Comparison of ENCODE assay signal across 18 cellular contexts in genomic region chrX:633043-633654, GRCh38. TPM values are rescaled to one million over a fixed set of nuclear protein-coding genes. Genes with fewer than 3 reads are reported as not detected.
A peak's percentile ranks its signal among the peaks of the same experiment; 100 is the strongest.
DNase-seq lines count a peak whose midpoint lies in the region; FAIRE-seq and TF ChIP-seq lines count a peak whose summit lies in the region.
"Had no signal": no experiment of that assay in that cellular context is flagged by ENCODE, and none has a peak within 500 bp of the region (broad histone marks: within the 10 kb centered on the region; RNA-seq: fewer than 3 reads in every experiment).

No MANE protein-coding gene starts in this region.

- H3K18ac ChIP-seq in H1 (ENCODE audit: extremely low read depth, low read length): peak overlapping the region; percentile 71; the same call in 1 of the 2 replicates
- no peak overlapping the region for H3K18ac ChIP-seq in mesenchymal stem cell (ENCODE audit: low read depth in 1 of 2, low read length in 2 of 2)

- no peaks in the 10 kb centered on the region for H3K36me3 Mint-ChIP-seq in activated naive CD4-positive, alpha-beta T cell treated with anti-CD3 and anti-CD28 coated beads for 36 hours (ENCODE audit: low read depth)
- no peaks in the 10 kb centered on the region for H3K36me3 Mint-ChIP-seq in activated naive CD4-positive, alpha-beta T cell treated with anti-CD3 and anti-CD28 coated beads, Interleukin-2, amount 10 ng/mL, durations not matched to agents 7 days and 5 days
- no peaks in the 10 kb centered on the region for H3K36me3 Mint-ChIP-seq in neural progenitor cell

- intact Hi-C loops in activated naive CD4-positive, alpha-beta T cell treated with anti-CD3 and anti-CD28 coated beads for 36 hours (cut with micrococcal nuclease): no loop called here
- intact Hi-C loops in sigmoid colon (cut with DNase I): no loop called here

- H4K91ac ChIP-seq in H1 (replicated peaks; ENCODE audit: insufficient read length, low read length): no peak overlapping the region
- H4K91ac ChIP-seq in mesenchymal stem cell (ENCODE audit: low read length): no peak overlapping the region

- H3F3A ChIP-seq in neural progenitor cell (ENCODE audit: low read depth): peaks cover 25% of the 10 kb centered on the region

- H3K4me3 ChIP-seq in H1 (ENCODE audit: extremely low read depth in 1 of 4, insufficient read depth in 2 of 4, low read depth in 3 of 4, low read length in 4 of 4) (0 out of 8 replicates have a peak overlapping the region, but pooled peaks of 1 of the 4 experiments have one; percentile 38), neural progenitor cell (no peak overlapping the region), sigmoid colon (no peak overlapping the region), mesenchymal stem cell (ENCODE audit: insufficient read depth in 1 of 2, low read depth in 1 of 2, low read length in 2 of 2) (no peak overlapping the region)
- H3K4me3 ChIP-seq: A549, Peyer's patch had no signal

- TF ChIP-seq CTCF in H1 (IDR thresholded peaks at IDR 0.05; ENCODE audit: control extremely low read depth in 1 of 3, insufficient read depth in 1 of 3, low read depth in 1 of 3, low read length in 3 of 3) (no peak), neural progenitor cell (IDR thresholded peaks at IDR 0.05) (no peak), sigmoid colon (IDR thresholded peaks at IDR 0.05) (no peak)

- H3K4me1 Mint-ChIP-seq in activated naive CD4-positive, alpha-beta T cell treated with anti-CD3 and anti-CD28 coated beads for 36 hours (ENCODE audit: low read depth): peaks cover 17% of the 10 kb centered on the region
- H3K4me1 Mint-ChIP-seq in activated naive CD4-positive, alpha-beta T cell treated with anti-CD3 and anti-CD28 coated beads, Interleukin-2, amount 10 ng/mL, durations not matched to agents 7 days and 5 days: no peaks in the 10 kb centered on the region
- peaks cover 5% of the 10 kb centered on the region for H3K4me1 Mint-ChIP-seq in neural progenitor cell

- H3K27ac ChIP-seq in H1 (ENCODE audit: low read depth, low read length) (no peak overlapping the region), neural progenitor cell (no peak overlapping the region), sigmoid colon (no peak overlapping the region), mesenchymal stem cell (ENCODE audit: low read length, poor library complexity, severe bottlenecking) (no peak overlapping the region)
- H3K27ac ChIP-seq: A549, Peyer's patch had no signal

- H2AK5ac ChIP-seq in H1 (ENCODE audit: low read depth, low read length) (0 out of 2 replicates have a peak overlapping the region, but pooled peaks have one; percentile 24), mesenchymal stem cell (ENCODE audit: low read length, severe bottlenecking) (no peak overlapping the region)

- H2BK120ac ChIP-seq in H1 (replicated peaks; ENCODE audit: low read depth, low read length) (no peak overlapping the region), mesenchymal stem cell (ENCODE audit: low read depth, low read length) (no peak overlapping the region)

- no peak overlapping the region for H3K56ac ChIP-seq in H1 (replicated peaks; ENCODE audit: insufficient read length, low read depth, low read length)

- CTCF ChIA-PET in activated naive CD4-positive, alpha-beta T cell treated with anti-CD3 and anti-CD28 coated beads for 36 hours (lab: Charles Lee): no interaction called here
- CTCF ChIA-PET in activated naive CD4-positive, alpha-beta T cell treated with anti-CD3 and anti-CD28 coated beads, Interleukin-2, amount 10 ng/mL, durations not matched to agents 7 days and 5 days (lab: Charles Lee): no interaction called here
- CTCF ChIA-PET in H1 (lab: Charles Lee; ENCODE audit: partially characterized antibody): no interaction called here

- H2BK5ac ChIP-seq in H1 (ENCODE audit: low read depth, low read length) (no peak overlapping the region; the same call in 1 of the 2 replicates), mesenchymal stem cell (ENCODE audit: low read depth, low read length, poor library complexity, severe bottlenecking) (no peak overlapping the region)

- POLR2A ChIA-PET in H1 (lab: Charles Lee; ENCODE audit: partially characterized antibody): no interaction called here

- peaks cover 14 to 38% (median 19%) of the 10 kb centered on the region in 4 experiments for H3K4me1 ChIP-seq in H1 (replicated peaks in 1 of 4; ENCODE audit: control insufficient read depth in 3 of 4, insufficient read depth in 4 of 4, low read length in 3 of 4)
- peaks cover 10% of the 10 kb centered on the region for H3K4me1 ChIP-seq in neural progenitor cell
- H3K4me1 ChIP-seq in sigmoid colon: peaks cover 0 to 4% (median 0%) of the 10 kb centered on the region in 4 donors
- H3K4me1 ChIP-seq in mesenchymal stem cell (ENCODE audit: control insufficient read depth, insufficient read depth, low read depth, low read length): peaks cover 2% of the 10 kb centered on the region
- H3K4me1 ChIP-seq: Peyer's patch had no signal

- no peak for TF ChIP-seq POLR2A in H1 (IDR thresholded peaks at IDR 0.05; ENCODE audit: control extremely low read depth in 1 of 2, low read depth in 2 of 2, low read length in 2 of 2)
- no peak for TF ChIP-seq POLR2A in sigmoid colon (IDR thresholded peaks at IDR 0.05)

- H3K27me3 ChIP-seq in H1 (replicated peaks in 1 of 4; ENCODE audit: control insufficient read depth in 3 of 4, extremely low read depth in 1 of 4, insufficient read depth in 3 of 4, low read length in 3 of 4) (peaks cover 72 to 91% (median 86%) of the 10 kb centered on the region in 4 experiments), neural progenitor cell (peaks cover 99% of the 10 kb centered on the region), sigmoid colon (peaks cover 30 to 85% (median 80%) of the 10 kb centered on the region in 3 donors), mesenchymal stem cell (ENCODE audit: control insufficient read depth in 1 of 2, insufficient read depth in 1 of 2, low read length in 2 of 2) (peaks cover 76 to 82% of the 10 kb centered on the region in 2 experiments)

- TF ChIP-seq EP300 in H1 (IDR thresholded peaks at IDR 0.05; ENCODE audit: borderline replicate concordance in 1 of 2, low read depth in 2 of 2, low read length in 2 of 2) (no peak), sigmoid colon (IDR thresholded peaks at IDR 0.05) (no peak)

- peaks cover 0 to 8% (median 0%) of the 10 kb centered on the region in 4 experiments; a peak in 1 of 8 replicates for H3K36me3 ChIP-seq in H1 (ENCODE audit: control insufficient read depth in 2 of 4, insufficient read depth in 4 of 4, low read length in 3 of 4)
- H3K36me3 ChIP-seq in neural progenitor cell: no peaks in the 10 kb centered on the region
- no peaks in the 10 kb centered on the region for H3K36me3 ChIP-seq in sigmoid colon
- no peaks in the 10 kb centered on the region for H3K36me3 ChIP-seq in mesenchymal stem cell (ENCODE audit: control insufficient read depth in 1 of 2, insufficient read depth in 2 of 2, low read depth in 1 of 2, low read length in 2 of 2)
- H3K36me3 ChIP-seq: Peyer's patch had no signal

- H3K14ac ChIP-seq in H1 (ENCODE audit: insufficient read length) (no peak overlapping the region), mesenchymal stem cell (ENCODE audit: low read length in 2 of 2) (no peak overlapping the region)

- no peak overlapping the region for H3K4me3 Mint-ChIP-seq in activated naive CD4-positive, alpha-beta T cell treated with anti-CD3 and anti-CD28 coated beads for 36 hours
- H3K4me3 Mint-ChIP-seq in activated naive CD4-positive, alpha-beta T cell treated with anti-CD3 and anti-CD28 coated beads, Interleukin-2, amount 10 ng/mL, durations not matched to agents 7 days and 5 days: no peak overlapping the region
- peak overlapping the region; percentile 11 for H3K4me3 Mint-ChIP-seq in neural progenitor cell

- H3K79me2 ChIP-seq in H1 (ENCODE audit: control insufficient read depth in 1 of 2, insufficient read depth in 2 of 2, low read length in 2 of 2): no peaks in the 10 kb centered on the region
- no peaks in the 10 kb centered on the region for H3K79me2 ChIP-seq in neural progenitor cell (ENCODE audit: low read depth)

- no peaks in the 10 kb centered on the region for H3K9me3 Mint-ChIP-seq in activated naive CD4-positive, alpha-beta T cell treated with anti-CD3 and anti-CD28 coated beads for 36 hours
- H3K9me3 Mint-ChIP-seq in activated naive CD4-positive, alpha-beta T cell treated with anti-CD3 and anti-CD28 coated beads, Interleukin-2, amount 10 ng/mL, durations not matched to agents 7 days and 5 days: no peaks in the 10 kb centered on the region
- H3K9me3 Mint-ChIP-seq in neural progenitor cell: peaks cover 2% of the 10 kb centered on the region

- H4K20me1 ChIP-seq in H1 (replicated peaks in 1 of 2; ENCODE audit: control insufficient read depth in 1 of 2, insufficient read depth in 2 of 2, low read length in 2 of 2): peaks cover 0 to 11% of the 10 kb centered on the region in 2 experiments
- H4K20me1 ChIP-seq in neural progenitor cell (ENCODE audit: low read depth): peaks cover 83% of the 10 kb centered on the region

- DNase-seq in activated naive CD4-positive, alpha-beta T cell treated with anti-CD3 and anti-CD28 coated beads for 36 hours: peak; percentile 0
- DNase-seq in activated naive CD4-positive, alpha-beta T cell treated with anti-CD3 and anti-CD28 coated beads, Interleukin-2, amount 10 ng/mL, durations not matched to agents 7 days and 5 days: no peak
- DNase-seq in H1 (ENCODE audit: low read depth in 1 of 2, low spot score in 2 of 2) (no peak), neural progenitor cell (ENCODE audit: low spot score) (peak; percentile 16), sigmoid colon (no peak), mesenchymal stem cell (no peak), SK-N-DZ (ENCODE audit: low spot score) (no peak)
- DNase-seq: C1 segment of cervical spinal cord, KG1, NCI-H1105 treated with DMSO at 0.1 percent for 48 hours, NCI-H1694, NCI-H2081 treated with DMSO at 0.1 percent for 48 hours, NCI-H446 treated with DMSO at 0.1 percent for 48 hours, Peyer's patch had no signal

- TF ChIP-seq RAD21 in H1 (IDR thresholded peaks at IDR 0.05 in 1 of 2, conservative IDR thresholded peaks at IDR 0.05 in 1 of 2; ENCODE audit: low read depth in 2 of 2, low read length in 2 of 2): no peak

- H3K4ac ChIP-seq in H1 (replicated peaks; ENCODE audit: insufficient read length, low read depth, low read length) (no peak overlapping the region), mesenchymal stem cell (ENCODE audit: low read depth in 1 of 2, low read length in 2 of 2) (no peak overlapping the region)

- no peak overlapping the region for H3K23ac ChIP-seq in H1 (ENCODE audit: insufficient read length)
- H3K23ac ChIP-seq in mesenchymal stem cell (ENCODE audit: low read length in 2 of 2): no peak overlapping the region

- H3K27ac Mint-ChIP-seq in activated naive CD4-positive, alpha-beta T cell treated with anti-CD3 and anti-CD28 coated beads for 36 hours: no peak overlapping the region
- H3K27ac Mint-ChIP-seq in activated naive CD4-positive, alpha-beta T cell treated with anti-CD3 and anti-CD28 coated beads, Interleukin-2, amount 10 ng/mL, durations not matched to agents 7 days and 5 days: no peak overlapping the region
- H3K27ac Mint-ChIP-seq in neural progenitor cell: no peak overlapping the region

- H3K9ac ChIP-seq in H1 (replicated peaks in 1 of 4; ENCODE audit: extremely low read depth in 1 of 4, low read depth in 3 of 4, low read length in 3 of 4): no peak overlapping the region
- H3K9ac ChIP-seq in neural progenitor cell: no peak overlapping the region
- H3K9ac ChIP-seq in mesenchymal stem cell (ENCODE audit: low read length): no peak overlapping the region

- H2BK15ac ChIP-seq in H1 (ENCODE audit: low read length): peak overlapping the region; percentile 53; the same call in 1 of the 2 replicates
- H2BK15ac ChIP-seq in mesenchymal stem cell (ENCODE audit: low read depth, poor library complexity, severe bottlenecking): no peak overlapping the region

- H3K27me3 Mint-ChIP-seq in activated naive CD4-positive, alpha-beta T cell treated with anti-CD3 and anti-CD28 coated beads for 36 hours (ENCODE audit: low read depth): peaks cover 68% of the 10 kb centered on the region
- H3K27me3 Mint-ChIP-seq in activated naive CD4-positive, alpha-beta T cell treated with anti-CD3 and anti-CD28 coated beads, Interleukin-2, amount 10 ng/mL, durations not matched to agents 7 days and 5 days: peaks cover 89% of the 10 kb centered on the region
- H3K27me3 Mint-ChIP-seq in neural progenitor cell (ENCODE audit: insufficient read depth, low read depth): peaks cover 75% of the 10 kb centered on the region

- H4K8ac ChIP-seq in H1 (ENCODE audit: extremely low read depth, insufficient read depth, low read length): no peak overlapping the region
- no peak overlapping the region for H4K8ac ChIP-seq in mesenchymal stem cell (ENCODE audit: low read length)

- WGBS in H1 (ENCODE audit: extremely low coverage in 1 of 2, insufficient coverage in 1 of 2, insufficient read length in 1 of 2, insufficient replicate concordance in 2 of 2, low coverage in 1 of 2, low lambda C conversion rate in 2 of 2, missing lambda C conversion rate in 1 of 2), 2 experiments: 9% methylated on average over 18 of the region's 19 CpGs; no CpG with 5 or more reads in 1 of the 2 experiments
- 3 to 4% methylated on average over 19 of the region's 19 CpGs for WGBS in sigmoid colon, 2 donors
- 7% methylated on average over 19 of the region's 19 CpGs for WGBS in mesenchymal stem cell

- H3K79me1 ChIP-seq in H1 (ENCODE audit: low read depth, low read length) (no peaks in the 10 kb centered on the region), mesenchymal stem cell (replicated peaks; ENCODE audit: low read length, poor library complexity, severe bottlenecking) (no peaks in the 10 kb centered on the region)

- FAIRE-seq in H1 (lab: Jason Lieb, UNC): no peak
- FAIRE-seq: A549, D721Med, HepG2 had no signal

- no peaks in the 10 kb centered on the region; the same call in 1 of the 2 replicates for H3K23me2 ChIP-seq in H1 (ENCODE audit: low read depth, low read length)

- 0 out of 2 replicates have a peak overlapping the region, but pooled peaks have one; percentile 23 for H2BK20ac ChIP-seq in H1 (ENCODE audit: low read length)

- peak overlapping the region; percentile 81; the same call in 1 of the 2 replicates for H2BK12ac ChIP-seq in H1 (ENCODE audit: low read depth, low read length)
- H2BK12ac ChIP-seq in mesenchymal stem cell (ENCODE audit: low read length in 2 of 2): no peak overlapping the region

- H3K4me2 ChIP-seq in H1 (ENCODE audit: insufficient read depth in 1 of 2, low read depth in 2 of 2, low read length in 2 of 2): peak overlapping the region in 1 of 2 experiments; percentile 79; a peak in 2 of 4 replicates
- H3K4me2 ChIP-seq in neural progenitor cell: no peak overlapping the region
- H3K4me2 ChIP-seq in mesenchymal stem cell (ENCODE audit: low read length, poor library complexity, severe bottlenecking): no peak overlapping the region
- H3K4me2 ChIP-seq: A549 had no signal

- H3K9me3 ChIP-seq in H1 (ENCODE audit: insufficient read depth in 2 of 2, low read depth in 1 of 2, low read length in 1 of 2) (no peaks in the 10 kb centered on the region; a peak in 1 of 4 replicates), neural progenitor cell (ENCODE audit: low read depth) (no peaks in the 10 kb centered on the region), sigmoid colon (no peaks in the 10 kb centered on the region), mesenchymal stem cell (ENCODE audit: control insufficient read depth, low read length) (no peaks in the 10 kb centered on the region)
- H3K9me3 ChIP-seq: A549, Peyer's patch had no signal

- H4K5ac ChIP-seq in H1 (ENCODE audit: insufficient read length, low read depth, low read length): no peak overlapping the region

- H2AFZ ChIP-seq in H1 (ENCODE audit: low read length): no peak overlapping the region
- no peak overlapping the region for H2AFZ ChIP-seq in neural progenitor cell (replicated peaks)
- no peak overlapping the region for H2AFZ ChIP-seq in mesenchymal stem cell (ENCODE audit: low read depth, low read length)

RNA-seq across cellular contexts. Expression of gene SHOX, which starts 2.6 kb away (rescaled TPM):
- not detected for total RNA-seq in activated naive CD4-positive, alpha-beta T cell treated with anti-CD3 and anti-CD28 coated beads for 36 hours
- 0.15 TPM in 1 of 2 replicates, not detected in the other for total RNA-seq in H1 (2021; fragmentation: NEBNext Ultra II Directional; extraction: Animal tissue kit (Norgen Biotek cat#: 25700))
- polyA plus RNA-seq in H1 (2011; rRNA removed) (0.05 and 0.06 TPM in 2 replicates), sigmoid colon (under 1 TPM; 0.06 to 0.60 (median 0.23) TPM)
- polyA plus RNA-seq in H1 (2011; cell fraction: cytosol; rRNA removed): 0.12 TPM
- polyA plus RNA-seq in H1 (2011; cell fraction: nucleus; rRNA removed): 0.16 TPM
- polyA plus RNA-seq in H1 (2012, experiment 1 of 2): 0.06 to 0.09 TPM in 2 of 4 replicates, not detected in the others
- not detected for polyA plus RNA-seq in H1 (2012, experiment 2 of 2)
- 0.02 TPM for polyA plus RNA-seq in H1 (2013, experiment 1 of 2)
- polyA plus RNA-seq in H1 (2013, experiment 2 of 2): not detected
- 0.05 TPM in 1 of 2 replicates, not detected in the other for polyA minus RNA-seq in H1 (2011; rRNA and poly(A)+ RNA removed)
- not detected for polyA minus RNA-seq in H1 (2011; cell fraction: cytosol; rRNA and poly(A)+ RNA removed)
- polyA minus RNA-seq in H1 (2011; cell fraction: nucleus; rRNA and poly(A)+ RNA removed): not detected
- total RNA-seq in neural progenitor cell (ENCODE audit: low replicate concordance) (not detected in 2 replicates), sigmoid colon (under 1 TPM in 1 of 4 donors, not detected in 3; 0.41 TPM)
- not detected for polyA plus RNA-seq in mesenchymal stem cell (2013, experiment 1 of 2)
- polyA plus RNA-seq in mesenchymal stem cell (2013, experiment 2 of 2): not detected
- not detected in 2 replicates for polyA plus RNA-seq in SK-N-DZ (2014; cell fraction: cytosol; rRNA removed)
- polyA plus RNA-seq in SK-N-DZ (2014; cell fraction: nucleus; rRNA removed): not detected in 2 replicates
- total RNA-seq: H7, HepG2, Peyer's patch had no signal
- polyA plus RNA-seq: A549, HepG2 had no signal

Comparison
In these comparisons a context has a peak if more than half of its experiments do, and no peak if none do; other contexts are left out.
1. DNase-seq: peak in activated naive CD4-positive, alpha-beta T cell treated with anti-CD3 and anti-CD28 coated beads for 36 hours (single experiment) and neural progenitor cell (single experiment); none in activated naive CD4-positive, alpha-beta T cell treated with anti-CD3 and anti-CD28 coated beads, Interleukin-2, amount 10 ng/mL, durations not matched to agents 7 days and 5 days (single experiment), H1 (0 of 2), sigmoid colon (single experiment), mesenchymal stem cell (single experiment) and SK-N-DZ (single experiment).